In genomic region chr1:22654692-22655091, GRCh38 we compare ENCODE assay signal across 17 cellular contexts. TPM values are rescaled to one million over a fixed set of nuclear protein-coding genes. Genes with fewer than 3 reads are reported as not detected.
A peak's percentile ranks its signal among the peaks of the same experiment; 100 is the strongest.
DNase-seq lines count a peak whose midpoint lies in the region; ATAC-seq, FAIRE-seq and TF ChIP-seq lines count a peak whose summit lies in the region.
"Had no signal": no experiment of that assay in that cellular context is flagged by ENCODE, and none has a peak within 500 bp of the region (broad histone marks: within the 10 kb centered on the region; RNA-seq: fewer than 3 reads in every experiment).

No MANE protein-coding gene starts in this region.

- TF ChIP-seq CTCF in MCF 10A (IDR thresholded peaks at IDR 0.05; ENCODE audit: unreplicated experiment) (no peak), astrocyte of the cerebellum (IDR thresholded peaks at IDR 0.05; ENCODE audit: low read depth, low read length, missing control alignments) (peak; percentile 24), keratinocyte (optimal IDR thresholded peaks at IDR 0.05 in 1 of 3, IDR thresholded peaks at IDR 0.05 in 1 of 3, conservative IDR thresholded peaks at IDR 0.05 in 1 of 3; ENCODE audit: extremely low read depth in 1 of 3, insufficient read depth in 2 of 3, low read length in 3 of 3) (peak in 2 of 3 experiments; percentile 8 to 19), tibial nerve (IDR thresholded peaks at IDR 0.05) (no peak), nephron progenitor cell (IDR thresholded peaks at IDR 0.05) (no peak)

- no peak for TF ChIP-seq POLR2A in tibial nerve (IDR thresholded peaks at IDR 0.05)

- H3K36me3 Mint-ChIP-seq in MCF 10A (ENCODE audit: insufficient read depth, unreplicated experiment) (no peaks in the 10 kb centered on the region), nephron progenitor cell (ENCODE audit: low read depth) (no peaks in the 10 kb centered on the region)
- no peaks in the 10 kb centered on the region for H3K36me3 Mint-ChIP-seq in activated T-cell treated with anti-CD3 and anti-CD28 coated beads, Interleukin-2, amount 50 U/mL, for 72 hours (ENCODE audit: insufficient read depth in 2 of 2)

- H4K20me1 ChIP-seq in keratinocyte (ENCODE audit: control insufficient read depth, extremely low read depth, insufficient read depth, low read length) = no peaks in the 10 kb centered on the region

- dilution Hi-C loops in keratinocyte (cut with MboI; ENCODE audit: extremely low pct_ligation_motif_present, low sequenced_read_pairs) = no loop called here

- H3K4me1 ChIP-seq in keratinocyte (ENCODE audit: control insufficient read depth, extremely low read depth, insufficient read depth, low read length) (no peaks in the 10 kb centered on the region), tibial nerve (no peaks in the 10 kb centered on the region)
- H3K4me1 ChIP-seq: uterus had no signal

- H3K27ac Mint-ChIP-seq in MCF 10A (ENCODE audit: low read depth, unreplicated experiment) (no peak overlapping the region), nephron progenitor cell (no peak overlapping the region)
- no peak overlapping the region for H3K27ac Mint-ChIP-seq in activated T-cell treated with anti-CD3 and anti-CD28 coated beads, Interleukin-2, amount 50 U/mL, for 72 hours
- H3K27ac Mint-ChIP-seq: activated CD8-positive, alpha-beta T cell treated with anti-CD3 and anti-CD28 coated beads for 36 hours had no signal

- H3K9me3 Mint-ChIP-seq in MCF 10A (ENCODE audit: unreplicated experiment) = peaks cover 8% of the 10 kb centered on the region
- H3K9me3 Mint-ChIP-seq in activated T-cell treated with anti-CD3 and anti-CD28 coated beads, Interleukin-2, amount 50 U/mL, for 72 hours = no peaks in the 10 kb centered on the region
- H3K9me3 Mint-ChIP-seq in nephron progenitor cell = no peaks in the 10 kb centered on the region
- H3K9me3 Mint-ChIP-seq: activated CD8-positive, alpha-beta T cell treated with anti-CD3 and anti-CD28 coated beads for 36 hours had no signal

- in situ Hi-C loops in T47D (cut with HindIII; ENCODE audit: low pct_unique_long_range_greater_than_20kb, low sequenced_read_pairs) (no loop called here), astrocyte of the cerebellum (cut with HindIII; ENCODE audit: low sequenced_read_pairs) (no loop called here)

- WGBS in tibial nerve, 2 donors = 46 to 65% methylated on average over 5 of the region's 5 CpGs

- H3K4me1 Mint-ChIP-seq in MCF 10A (ENCODE audit: insufficient read depth, unreplicated experiment) (no peaks in the 10 kb centered on the region), nephron progenitor cell (peaks cover 12% of the 10 kb centered on the region)
- H3K4me1 Mint-ChIP-seq in activated T-cell treated with anti-CD3 and anti-CD28 coated beads, Interleukin-2, amount 50 U/mL, for 72 hours (ENCODE audit: low read depth) = no peaks in the 10 kb centered on the region

- H3K4me3 Mint-ChIP-seq in MCF 10A (ENCODE audit: unreplicated experiment) = no peak overlapping the region
- H3K4me3 Mint-ChIP-seq in activated T-cell treated with anti-CD3 and anti-CD28 coated beads, Interleukin-2, amount 50 U/mL, for 72 hours = no peak overlapping the region
- H3K4me3 Mint-ChIP-seq in nephron progenitor cell = no peak overlapping the region
- H3K4me3 Mint-ChIP-seq: activated CD8-positive, alpha-beta T cell treated with anti-CD3 and anti-CD28 coated beads for 36 hours had no signal

- H3K79me2 ChIP-seq in keratinocyte (ENCODE audit: control insufficient read depth, insufficient read depth, low read length) = no peaks in the 10 kb centered on the region

- H3K27ac ChIP-seq in keratinocyte (ENCODE audit: control insufficient read depth, insufficient read depth, low read length) = no peak overlapping the region
- H3K27ac ChIP-seq in tibial nerve = no peak overlapping the region
- H3K27ac ChIP-seq: RWPE1, uterus had no signal

- TF ChIP-seq EP300 in tibial nerve (IDR thresholded peaks at IDR 0.05) = no peak

- no TSS peak for BruUV-seq in MCF 10A (replicated peaks; lab: Mats Ljungman, UMichigan)

- ATAC-seq in GM18498 (IDR thresholded peaks at IDR 0.05; ENCODE audit: unreplicated experiment) = no peak
- no peak for ATAC-seq in activated T-cell treated with anti-CD3 and anti-CD28 coated beads, Interleukin-2, amount 50 U/mL, for 72 hours (replicated peaks in 1 of 2)
- ATAC-seq: activated CD8-positive, alpha-beta T cell treated with anti-CD3 and anti-CD28 coated beads for 36 hours had no signal

- no peak overlapping the region for H2AFZ ChIP-seq in keratinocyte (ENCODE audit: control insufficient read depth, low read length)

- no peak overlapping the region for H3K9ac ChIP-seq in keratinocyte (ENCODE audit: control insufficient read depth, extremely low read depth, insufficient read depth, low read length)

- no peak overlapping the region for H3K4me2 ChIP-seq in keratinocyte (ENCODE audit: control insufficient read depth, extremely low read depth, insufficient read depth, low read depth, low read length)

- H3K27me3 Mint-ChIP-seq in MCF 10A (ENCODE audit: insufficient read depth, unreplicated experiment) (peaks cover 97% of the 10 kb centered on the region), nephron progenitor cell (ENCODE audit: low read depth, poor library complexity) (peaks cover 44% of the 10 kb centered on the region)
- peaks cover 15% of the 10 kb centered on the region for H3K27me3 Mint-ChIP-seq in activated T-cell treated with anti-CD3 and anti-CD28 coated beads, Interleukin-2, amount 50 U/mL, for 72 hours (ENCODE audit: low read depth)

- H3K4me3 ChIP-seq in astrocyte of the cerebellum (ENCODE audit: low read depth, low read length) = no peak overlapping the region
- no peak overlapping the region for H3K4me3 ChIP-seq in keratinocyte (ENCODE audit: control insufficient read depth in 2 of 3, extremely low read depth in 1 of 3, insufficient read depth in 2 of 3, low read depth in 1 of 3, low read length in 3 of 3)
- peak overlapping the region in 3 of 4 donors; percentile 3 to 48 (median 10) for H3K4me3 ChIP-seq in tibial nerve
- H3K4me3 ChIP-seq: uterus had no signal

- POLR2A ChIA-PET in MCF 10A (lab: Yijun Ruan, JAX) = no interaction called here

- no peak for FAIRE-seq in keratinocyte (lab: Jason Lieb, UNC)

- H3K27me3 ChIP-seq in keratinocyte (ENCODE audit: control insufficient read depth, extremely low read depth, insufficient read depth, low read length) (peaks cover 4% of the 10 kb centered on the region), tibial nerve (peaks cover 0 to 8% of the 10 kb centered on the region in 2 donors)
- H3K27me3 ChIP-seq: uterus had no signal

- H3K9me1 ChIP-seq in keratinocyte (ENCODE audit: control insufficient read depth, extremely low read depth, insufficient read depth, low read length) = no peaks in the 10 kb centered on the region

- DNase-seq in T47D (ENCODE audit: low read depth in 1 of 2, low spot score in 1 of 2) (peak; percentile 27 to 29), MCF 10A (ENCODE audit: unreplicated experiment) (no peak), astrocyte of the cerebellum (ENCODE audit: low read depth) (no peak), keratinocyte (ENCODE audit: low read depth, low spot score) (no peak), tibial nerve (ENCODE audit: low spot score in 2 of 2) (no peak), nephron progenitor cell (no peak)
- no peak for DNase-seq in activated T-cell treated with anti-CD3 and anti-CD28 coated beads, Interleukin-2, amount 50 U/mL, for 72 hours
- DNase-seq: activated CD8-positive, alpha-beta T cell treated with anti-CD3 and anti-CD28 coated beads for 36 hours; activated gamma-delta T cell; erythroblast; hypothalamus; NCI-H1105 treated with DMSO at 0.1 percent for 48 hours; NCI-H446; nucleus accumbens; uterus had no signal

- CTCF ChIA-PET in MCF 10A (lab: Yijun Ruan, JAX) = interaction anchor here (0.8 kb wide), 1 partner anchor 44 kb away, joined by 3 read pairs; no protein-coding TSS in a partner anchor

- H3K36me3 ChIP-seq in keratinocyte (ENCODE audit: control insufficient read depth in 2 of 2, extremely low read depth in 1 of 2, insufficient read depth in 2 of 2, low read length in 2 of 2) (no peaks in the 10 kb centered on the region), tibial nerve (no peaks in the 10 kb centered on the region)
- H3K36me3 ChIP-seq: uterus had no signal

- H3K9me3 ChIP-seq in keratinocyte (ENCODE audit: control insufficient read depth, low read depth, low read length) = no peaks in the 10 kb centered on the region
- no peaks in the 10 kb centered on the region for H3K9me3 ChIP-seq in tibial nerve
- H3K9me3 ChIP-seq: uterus had no signal

- intact Hi-C loops in MCF 10A (cut with micrococcal nuclease) = no loop called here

RNA-seq across cellular contexts. Expression of gene C1QB, which starts 1.7 kb away (rescaled TPM):
- total RNA-seq in MCF 10A (2022) (not detected in 2 replicates), tibial nerve (100 to 1,000 TPM; 252 to 592 (median 411) TPM)
- polyA plus RNA-seq in keratinocyte = not detected in 3 replicates
- polyA plus RNA-seq in keratinocyte (2011; ENCODE audit: low read depth) = not detected
- not detected in 2 replicates for polyA plus RNA-seq in keratinocyte (2011; cell fraction: cytosol; rRNA removed)
- not detected in 2 replicates for polyA plus RNA-seq in keratinocyte (2011; cell fraction: nucleus; rRNA removed)
- not detected in 2 replicates for polyA plus RNA-seq in keratinocyte (2012; ENCODE audit: low replicate concordance)
- polyA minus RNA-seq in keratinocyte = not detected in 3 replicates
- polyA minus RNA-seq in keratinocyte (2011; cell fraction: cytosol; rRNA and poly(A)+ RNA removed) = not detected
- polyA minus RNA-seq in keratinocyte (2011; cell fraction: nucleus; rRNA and poly(A)+ RNA removed) = not detected in 2 replicates
- total RNA-seq in activated T-cell treated with anti-CD3 and anti-CD28 coated beads, Interleukin-2, amount 50 U/mL, for 72 hours = not detected
- total RNA-seq: activated CD8-positive, alpha-beta T cell treated with anti-CD3 and anti-CD28 coated beads for 36 hours had no signal

RNA-seq across cellular contexts. Expression of gene C1QC, which starts 11.3 kb away (rescaled TPM):
- total RNA-seq in MCF 10A (2022) (not detected in 2 replicates), tibial nerve (100 to 1,000 TPM; 130 to 315 (median 188) TPM)
- not detected in 3 replicates for polyA plus RNA-seq in keratinocyte
- not detected for polyA plus RNA-seq in keratinocyte (2011; ENCODE audit: low read depth)
- not detected in 2 replicates for polyA plus RNA-seq in keratinocyte (2011; cell fraction: cytosol; rRNA removed)
- not detected in 2 replicates for polyA plus RNA-seq in keratinocyte (2011; cell fraction: nucleus; rRNA removed)
- not detected in 2 replicates for polyA plus RNA-seq in keratinocyte (2012; ENCODE audit: low replicate concordance)
- not detected in 3 replicates for polyA minus RNA-seq in keratinocyte
- not detected for polyA minus RNA-seq in keratinocyte (2011; cell fraction: cytosol; rRNA and poly(A)+ RNA removed)
- polyA minus RNA-seq in keratinocyte (2011; cell fraction: nucleus; rRNA and poly(A)+ RNA removed) = not detected in 2 replicates
- total RNA-seq in activated T-cell treated with anti-CD3 and anti-CD28 coated beads, Interleukin-2, amount 50 U/mL, for 72 hours = not detected
- total RNA-seq: activated CD8-positive, alpha-beta T cell treated with anti-CD3 and anti-CD28 coated beads for 36 hours had no signal

RNA-seq across cellular contexts. Expression of gene C1QA, which starts 18.3 kb away (rescaled TPM):
- total RNA-seq in MCF 10A (2022) = not detected in 2 replicates
- not detected in 3 replicates for polyA plus RNA-seq in keratinocyte
- not detected for polyA plus RNA-seq in keratinocyte (2011; ENCODE audit: low read depth)
- polyA plus RNA-seq in keratinocyte (2011; cell fraction: cytosol; rRNA removed) = not detected in 2 replicates
- not detected in 2 replicates for polyA plus RNA-seq in keratinocyte (2011; cell fraction: nucleus; rRNA removed)
- polyA plus RNA-seq in keratinocyte (2012; ENCODE audit: low replicate concordance) = not detected in 2 replicates
- not detected in 3 replicates for polyA minus RNA-seq in keratinocyte
- polyA minus RNA-seq in keratinocyte (2011; cell fraction: cytosol; rRNA and poly(A)+ RNA removed) = not detected
- not detected in 2 replicates for polyA minus RNA-seq in keratinocyte (2011; cell fraction: nucleus; rRNA and poly(A)+ RNA removed)
- 100 to 1,000 TPM; 139 to 231 (median 182) TPM for total RNA-seq in tibial nerve
- total RNA-seq in activated T-cell treated with anti-CD3 and anti-CD28 coated beads, Interleukin-2, amount 50 U/mL, for 72 hours = not detected
- total RNA-seq: activated CD8-positive, alpha-beta T cell treated with anti-CD3 and anti-CD28 coated beads for 36 hours had no signal

RNA-seq across cellular contexts. Expression of gene EPHB2, which starts 55.9 kb away (rescaled TPM):
- total RNA-seq in MCF 10A (2022) = 0.22 and 0.79 TPM in 2 replicates
- polyA plus RNA-seq in keratinocyte = 0.09 to 0.82 TPM (median 0.10 TPM) in 3 replicates
- polyA plus RNA-seq in keratinocyte (2011; ENCODE audit: low read depth) = 0.97 TPM
- 0.13 and 0.22 TPM in 2 replicates for polyA plus RNA-seq in keratinocyte (2011; cell fraction: cytosol; rRNA removed)
- 0.60 and 0.70 TPM in 2 replicates for polyA plus RNA-seq in keratinocyte (2011; cell fraction: nucleus; rRNA removed)
- polyA plus RNA-seq in keratinocyte (2012; ENCODE audit: low replicate concordance) = 0.15 and 1.1 TPM in 2 replicates
- polyA minus RNA-seq in keratinocyte = 0.35 to 3.5 TPM (median 0.99 TPM) in 3 replicates
- polyA minus RNA-seq in keratinocyte (2011; cell fraction: cytosol; rRNA and poly(A)+ RNA removed) = not detected
- polyA minus RNA-seq in keratinocyte (2011; cell fraction: nucleus; rRNA and poly(A)+ RNA removed) = 1.9 and 2.8 TPM in 2 replicates
- 10 to 100 TPM in 1 of 4 donors, 1 to 10 TPM in 3; 7.2 to 12.6 (median 9.1) TPM for total RNA-seq in tibial nerve
- under 1 TPM in 1 of 2 donors, not detected in 1; 0.22 TPM for total RNA-seq in activated T-cell treated with anti-CD3 and anti-CD28 coated beads, Interleukin-2, amount 50 U/mL, for 72 hours

Comparison
In these comparisons a context has a peak if more than half of its experiments do, and no peak if none do; other contexts are left out.
1. DNase-seq: peak in T47D (2 of 2); none in MCF 10A (single experiment), astrocyte of the cerebellum (single experiment), keratinocyte (single experiment), tibial nerve (0 of 2), activated T-cell treated with anti-CD3 and anti-CD28 coated beads, Interleukin-2, amount 50 U/mL, for 72 hours (0 of 2) and nephron progenitor cell (single experiment).
2. CTCF ChIP-seq: peak in astrocyte of the cerebellum (single experiment) and keratinocyte (2 of 3); none in MCF 10A (single experiment), tibial nerve (0 of 5) and nephron progenitor cell (single experiment).
3. H3K4me3 ChIP-seq: peak in tibial nerve (3 of 4); none in astrocyte of the cerebellum (single experiment) and keratinocyte (0 of 3).
4. RNA of gene C1QB, which starts 1.7 kb away (total RNA-seq): 252 to 592 TPM in tibial nerve; not detected in MCF 10A and not detected in activated T-cell treated with anti-CD3 and anti-CD28 coated beads, Interleukin-2, amount 50 U/mL, for 72 hours; every median in the first group is over 100 times any median in the second.
5. RNA of gene C1QC, which starts 11.3 kb away (total RNA-seq): 130 to 315 TPM in tibial nerve; not detected in MCF 10A and not detected in activated T-cell treated with anti-CD3 and anti-CD28 coated beads, Interleukin-2, amount 50 U/mL, for 72 hours; every median in the first group is over 100 times any median in the second.
6. RNA of gene C1QA, which starts 18.3 kb away (total RNA-seq): 139 to 231 TPM in tibial nerve; not detected in MCF 10A and not detected in activated T-cell treated with anti-CD3 and anti-CD28 coated beads, Interleukin-2, amount 50 U/mL, for 72 hours; every median in the first group is over 100 times any median in the second.